In genomic region chr7:116591202-116592040, GRCh38 we compare ENCODE assay signal across 8 cellular contexts.
DNase-seq lines count a peak whose midpoint lies in the region; ATAC-seq and TF ChIP-seq lines count a peak whose summit lies in the region.

No MANE protein-coding gene starts in this region.

- no peaks in the 10 kb centered on the region for H3K9me3 Mint-ChIP-seq in GM23338
- H3K9me3 Mint-ChIP-seq in activated T-helper 1 cell treated with anti-CD3 and anti-CD28 coated beads, Interleukin-12 subunit alpha, Interleukin-12 subunit beta, Interleukin-2, Interleukin-4 antibody, amounts not matched to agents 30 ng/mL and 10 ng/mL and 1 ng/mL, durations not matched to agents 14 hours and 24 hours and 36 hours: no peaks in the 10 kb centered on the region

- H3K27ac ChIP-seq in BLaER1 (no peak overlapping the region), GM23338 (ENCODE audit: low read depth) (no peak overlapping the region), Peyer's patch (no peak overlapping the region), psoas muscle (no peak overlapping the region)

- H3K4me3 Mint-ChIP-seq in GM23338: no peak overlapping the region
- no peak overlapping the region for H3K4me3 Mint-ChIP-seq in activated T-helper 1 cell treated with anti-CD3 and anti-CD28 coated beads, Interleukin-12 subunit alpha, Interleukin-12 subunit beta, Interleukin-2, Interleukin-4 antibody, amounts not matched to agents 30 ng/mL and 10 ng/mL and 1 ng/mL, durations not matched to agents 14 hours and 24 hours and 36 hours

- no peak overlapping the region for H3K27ac Mint-ChIP-seq in GM23338
- H3K27ac Mint-ChIP-seq in activated T-helper 1 cell treated with anti-CD3 and anti-CD28 coated beads, Interleukin-12 subunit alpha, Interleukin-12 subunit beta, Interleukin-2, Interleukin-4 antibody, amounts not matched to agents 30 ng/mL and 10 ng/mL and 1 ng/mL, durations not matched to agents 14 hours and 24 hours and 36 hours: no peak overlapping the region

- H3K36me3 ChIP-seq in BLaER1: no peaks in the 10 kb centered on the region
- no peaks in the 10 kb centered on the region for H3K36me3 ChIP-seq in GM23338 (ENCODE audit: insufficient read depth)
- no peaks in the 10 kb centered on the region for H3K36me3 ChIP-seq in Peyer's patch
- no peaks in the 10 kb centered on the region for H3K36me3 ChIP-seq in psoas muscle (ENCODE audit: insufficient read depth in 1 of 2, low read depth in 1 of 2)

- H3K4me2 ChIP-seq in BLaER1 (peak overlapping the region; percentile 81), GM23338 (no peak overlapping the region)

- no peak overlapping the region for H3K4me3 ChIP-seq in BLaER1
- no peak overlapping the region for H3K4me3 ChIP-seq in GM23338
- H3K4me3 ChIP-seq in Peyer's patch: peak overlapping the region in 1 of 4 donors; percentile 20
- H3K4me3 ChIP-seq in epithelial cell of proximal tubule (ENCODE audit: low read depth, low read length): no peak overlapping the region
- H3K4me3 ChIP-seq in psoas muscle: peak overlapping the region; percentile 44

- H3K4me1 ChIP-seq in BLaER1 (peaks cover 36% of the 10 kb centered on the region), GM23338 (ENCODE audit: insufficient read depth) (peaks cover 11% of the 10 kb centered on the region), Peyer's patch (peaks cover 0 to 29% (median 4%) of the 10 kb centered on the region in 4 donors), psoas muscle (peaks cover 10% of the 10 kb centered on the region)

- H3K27me3 Mint-ChIP-seq in GM23338 (ENCODE audit: insufficient read depth, low read depth, poor library complexity): no peaks in the 10 kb centered on the region
- H3K27me3 Mint-ChIP-seq in activated T-helper 1 cell treated with anti-CD3 and anti-CD28 coated beads, Interleukin-12 subunit alpha, Interleukin-12 subunit beta, Interleukin-2, Interleukin-4 antibody, amounts not matched to agents 30 ng/mL and 10 ng/mL and 1 ng/mL, durations not matched to agents 14 hours and 24 hours and 36 hours (ENCODE audit: insufficient read depth): peaks cover 25% of the 10 kb centered on the region

- H2AFZ ChIP-seq in GM23338: no peak overlapping the region

- no peak overlapping the region for H3K9ac ChIP-seq in BLaER1

- peak; percentile 24 for DNase-seq in GM23338 (ENCODE audit: low spot score)
- DNase-seq in Peyer's patch: no peak
- no peak for DNase-seq in epithelial cell of proximal tubule (ENCODE audit: low read depth)
- no peak for DNase-seq in psoas muscle
- DNase-seq in NCI-H226: no peak
- DNase-seq in activated T-helper 1 cell treated with anti-CD3 and anti-CD28 coated beads, Interleukin-12 subunit alpha, Interleukin-12 subunit beta, Interleukin-2, Interleukin-4 antibody, amounts not matched to agents 30 ng/mL and 10 ng/mL and 1 ng/mL, durations not matched to agents 14 hours and 24 hours and 36 hours (ENCODE audit: low spot score): no peak

- ATAC-seq in GM23338: no peak
- peak; percentile 46 to 79 (median 60) for ATAC-seq in psoas muscle
- ATAC-seq in HG02870 (IDR thresholded peaks at IDR 0.05; ENCODE audit: unreplicated experiment): no peak

- H3K4me1 Mint-ChIP-seq in GM23338: peaks cover 25% of the 10 kb centered on the region
- peaks cover 14% of the 10 kb centered on the region for H3K4me1 Mint-ChIP-seq in activated T-helper 1 cell treated with anti-CD3 and anti-CD28 coated beads, Interleukin-12 subunit alpha, Interleukin-12 subunit beta, Interleukin-2, Interleukin-4 antibody, amounts not matched to agents 30 ng/mL and 10 ng/mL and 1 ng/mL, durations not matched to agents 14 hours and 24 hours and 36 hours (ENCODE audit: low read depth)

- intact Hi-C loops in psoas muscle (cut with DNase I): loop anchor here (1.0 to 5.0 kb wide), 5 partner anchors 71 to 419 kb away; no protein-coding TSS in a partner anchor
- intact Hi-C loops in activated T-helper 1 cell treated with anti-CD3 and anti-CD28 coated beads, Interleukin-12 subunit alpha, Interleukin-12 subunit beta, Interleukin-2, Interleukin-4 antibody, amounts not matched to agents 30 ng/mL and 10 ng/mL and 1 ng/mL, durations not matched to agents 14 hours and 24 hours and 36 hours (cut with micrococcal nuclease): loop anchor here (1.0 kb wide), 1 partner anchor 218 kb away; no protein-coding TSS in a partner anchor

- peak in 1 of 2 experiments; percentile 69; a peak in 3 of 4 replicates for TF ChIP-seq CTCF in GM23338 (conservative IDR thresholded peaks at IDR 0.05; ENCODE audit: low read depth in 2 of 2)
- TF ChIP-seq CTCF in Peyer's patch (IDR thresholded peaks at IDR 0.05): peak; percentile 52 to 76 (median 68)
- peak; percentile 51 for TF ChIP-seq CTCF in epithelial cell of proximal tubule (conservative IDR thresholded peaks at IDR 0.05; ENCODE audit: low read depth, low read length)
- peak; percentile 75 for TF ChIP-seq CTCF in psoas muscle (IDR thresholded peaks at IDR 0.05)

- H3K79me2 ChIP-seq in GM23338 (replicated peaks; ENCODE audit: insufficient read depth): no peaks in the 10 kb centered on the region

- WGBS in psoas muscle, 3 donors: 29 to 31% (median 30%) methylated on average over 9 of the region's 9 CpGs

- no peaks in the 10 kb centered on the region for H3K36me3 Mint-ChIP-seq in GM23338 (ENCODE audit: low read depth)
- H3K36me3 Mint-ChIP-seq in activated T-helper 1 cell treated with anti-CD3 and anti-CD28 coated beads, Interleukin-12 subunit alpha, Interleukin-12 subunit beta, Interleukin-2, Interleukin-4 antibody, amounts not matched to agents 30 ng/mL and 10 ng/mL and 1 ng/mL, durations not matched to agents 14 hours and 24 hours and 36 hours (ENCODE audit: low read depth): no peaks in the 10 kb centered on the region

- H3K9me2 ChIP-seq in GM23338 (ENCODE audit: insufficient read depth): 0 out of 2 replicates have a peak, but pooled peaks cover 2% of the 10 kb centered on the region

- H3F3A ChIP-seq in GM23338 (replicated peaks; ENCODE audit: low read depth): no peaks in the 10 kb centered on the region

- H3K27me3 ChIP-seq in BLaER1 (no peaks in the 10 kb centered on the region), GM23338 (ENCODE audit: insufficient read depth) (no peaks in the 10 kb centered on the region), Peyer's patch (no peaks in the 10 kb centered on the region), psoas muscle (ENCODE audit: insufficient read depth in 3 of 3, low read length in 2 of 3) (no peaks in the 10 kb centered on the region)

- no peak for TF ChIP-seq POLR2A in Peyer's patch (IDR thresholded peaks at IDR 0.05)

- H4K20me1 ChIP-seq in BLaER1: no peaks in the 10 kb centered on the region
- no peaks in the 10 kb centered on the region for H4K20me1 ChIP-seq in GM23338 (replicated peaks; ENCODE audit: insufficient read depth)

- H3K9me3 ChIP-seq in BLaER1 (no peaks in the 10 kb centered on the region), Peyer's patch (no peaks in the 10 kb centered on the region), psoas muscle (no peaks in the 10 kb centered on the region)

TF ChIP-seq in GM23338, 12 proteins besides CTCF, POLR2A, EP300 and RAD21 (continues in another document):
- TF ChIP-seq ZNF331 (CRISPR knock-in tag; IDR thresholded peaks at IDR 0.05; ENCODE audit: low read depth): no peak
- TF ChIP-seq EZH2 (IDR thresholded peaks at IDR 0.05; ENCODE audit: low read depth, unreplicated experiment): no peak
- no peak for TF ChIP-seq CREB1 (CRISPR knock-in tag; IDR thresholded peaks at IDR 0.05; ENCODE audit: low read depth)
- no peak for TF ChIP-seq ETS1 (IDR thresholded peaks at IDR 0.05)
- no peak for TF ChIP-seq NANOG (IDR thresholded peaks at IDR 0.05; ENCODE audit: borderline replicate concordance)
- TF ChIP-seq EZH2phosphoT487 (IDR thresholded peaks at IDR 0.05; ENCODE audit: unreplicated experiment): no peak
- TF ChIP-seq ZNF114 (CRISPR knock-in tag; IDR thresholded peaks at IDR 0.05): no peak
- TF ChIP-seq JUNB (IDR thresholded peaks at IDR 0.05; ENCODE audit: unreplicated experiment): no peak

Comparison
In these comparisons a context has a peak if more than half of its experiments do, and no peak if none do; other contexts are left out.
1. ATAC-seq: peak in psoas muscle (4 of 4); none in GM23338 (single experiment) and HG02870 (single experiment).